Comparison of ENCODE assay signal across 14 cellular contexts in the genomic region with DNA sequence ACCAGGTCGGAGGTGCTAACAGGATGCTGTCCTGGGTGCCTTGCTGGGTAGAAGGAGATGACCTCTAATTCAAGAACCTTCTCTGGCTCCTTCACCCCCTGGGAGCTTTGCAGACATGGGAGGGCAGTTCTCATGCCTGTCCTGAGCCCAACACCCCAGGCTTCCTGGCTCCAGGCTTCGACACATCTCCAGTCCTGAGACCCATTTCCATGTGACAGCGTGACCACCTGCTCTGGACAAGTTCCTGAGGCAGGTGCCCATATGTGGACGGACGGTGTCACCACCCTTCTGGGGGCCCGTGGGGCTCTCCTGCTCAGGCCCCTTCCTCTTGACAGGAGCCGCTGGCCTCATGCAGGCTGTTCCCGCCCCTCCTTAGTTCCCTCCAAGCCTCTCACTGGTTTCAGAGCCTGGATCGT.
A peak's percentile ranks its signal among the peaks of the same experiment; 100 is the strongest.
DNase-seq lines count a peak whose midpoint lies in the region; ATAC-seq, FAIRE-seq and TF ChIP-seq lines count a peak whose summit lies in the region.
"Had no signal": no experiment of that assay in that cellular context is flagged by ENCODE, and none has a peak within 500 bp of the region (broad histone marks: within the 10 kb centered on the region; RNA-seq: fewer than 3 reads in every experiment).

No MANE protein-coding gene starts in this region.

- no peak overlapping the region for H3K4me2 ChIP-seq in SK-N-SH
- H3K4me2 ChIP-seq: BLaER1 treated with 17β-estradiol and CSF1 and Interleukin-3, amounts not matched to agents 10 nM and 100 nM had no signal

- ATAC-seq in esophagus mucosa: no peak

- H3K79me2 ChIP-seq in SK-N-SH (ENCODE audit: insufficient read depth): no peaks in the 10 kb centered on the region

- H3K27ac ChIP-seq in kidney (ENCODE audit: low read depth in 2 of 2, low read length in 2 of 2) (no peak overlapping the region), SK-N-SH (ENCODE audit: low read depth in 2 of 2, low read length in 1 of 2) (no peak overlapping the region)
- H3K27ac ChIP-seq: BLaER1 treated with 17β-estradiol and CSF1 and Interleukin-3, amounts not matched to agents 10 nM and 100 nM had no signal

- no peaks in the 10 kb centered on the region for H3K9me2 ChIP-seq in SK-N-SH

- no peaks in the 10 kb centered on the region for H3F3A ChIP-seq in SK-N-SH (replicated peaks; ENCODE audit: insufficient read depth)

- H3K9me3 ChIP-seq in kidney (ENCODE audit: control insufficient read depth in 1 of 2, low read length in 2 of 2) (no peaks in the 10 kb centered on the region), SK-N-SH (no peaks in the 10 kb centered on the region)
- H3K9me3 ChIP-seq: BLaER1 treated with 17β-estradiol and CSF1 and Interleukin-3, amounts not matched to agents 10 nM and 100 nM had no signal

- TF ChIP-seq RAD21 in SK-N-SH (IDR thresholded peaks at IDR 0.05; ENCODE audit: low read length): no peak

- H3K4me1 ChIP-seq in kidney (ENCODE audit: control insufficient read depth in 1 of 2, insufficient read depth in 1 of 2, low read depth in 1 of 2, low read length in 2 of 2) (no peaks in the 10 kb centered on the region), SK-N-SH (ENCODE audit: control insufficient read depth in 1 of 2, insufficient read depth in 2 of 2, low read depth in 1 of 2, low read length in 1 of 2) (peaks cover 0 to 22% of the 10 kb centered on the region in 2 experiments; a peak in 1 of 4 replicates)

- no peaks in the 10 kb centered on the region for H4K20me1 ChIP-seq in SK-N-SH (ENCODE audit: insufficient read depth)
- H4K20me1 ChIP-seq: BLaER1 treated with 17β-estradiol and CSF1 and Interleukin-3, amounts not matched to agents 10 nM and 100 nM had no signal

- H2AFZ ChIP-seq in SK-N-SH (ENCODE audit: low read depth): no peak overlapping the region

- H3K36me3 ChIP-seq in kidney (ENCODE audit: control insufficient read depth in 1 of 2, insufficient read depth in 2 of 2, low read length in 2 of 2) (no peaks in the 10 kb centered on the region), SK-N-SH (replicated peaks in 1 of 2; ENCODE audit: control insufficient read depth in 1 of 2, insufficient read depth in 2 of 2, low read length in 1 of 2) (no peaks in the 10 kb centered on the region)
- H3K36me3 ChIP-seq: BLaER1 treated with 17β-estradiol and CSF1 and Interleukin-3, amounts not matched to agents 10 nM and 100 nM had no signal

- peak; percentile 55 for DNase-seq in activated effector memory CD4-positive, alpha-beta T cell treated with anti-CD3 and anti-CD28 coated beads, Interleukin-2, amount 50 U/mL, for 16 hours
- DNase-seq in activated effector memory CD4-positive, alpha-beta T cell treated with Interleukin-2 at 50 U/mL for 16 hours: no peak
- DNase-seq in kidney: peak; percentile 31
- peak; percentile 61 for DNase-seq in posterior vena cava (ENCODE audit: low spot score)
- no peak for DNase-seq in NCI-H2081 (lab: John Stamatoyannopoulos, UW)
- DNase-seq in NCI-H345 treated with DMSO at 0.1 percent for 48 hours (lab: John Stamatoyannopoulos, UW; ENCODE audit: unreplicated experiment): no peak
- no peak for DNase-seq in SK-N-SH
- DNase-seq: DMS 273 treated with DMSO at 0.1 percent for 48 hours, MV-4-11, NCI-H1436, NCI-H226, NCI-H526 treated with DMSO at 0.1 percent for 48 hours had no signal

- no peak overlapping the region for H3K9ac ChIP-seq in kidney (ENCODE audit: low read length in 2 of 2)
- no peak overlapping the region for H3K9ac ChIP-seq in SK-N-SH
- H3K9ac ChIP-seq: BLaER1 treated with 17β-estradiol and CSF1 and Interleukin-3, amounts not matched to agents 10 nM and 100 nM had no signal

- FAIRE-seq in kidney (lab: Jason Lieb, UNC): no peak

- CTCF ChIA-PET in SK-N-SH (lab: Yijun Ruan, JAX): interaction anchor here (1.3 kb wide), 1 partner anchor 34 kb away, joined by 3 read pairs; no protein-coding TSS in a partner anchor

- no peaks in the 10 kb centered on the region for H3K27me3 ChIP-seq in SK-N-SH (ENCODE audit: insufficient read depth)
- H3K27me3 ChIP-seq: BLaER1 treated with 17β-estradiol and CSF1 and Interleukin-3, amounts not matched to agents 10 nM and 100 nM had no signal

- TF ChIP-seq CTCF in kidney (IDR thresholded peaks at IDR 0.05; ENCODE audit: borderline replicate concordance, extremely low read depth, insufficient read depth): no peak
- TF ChIP-seq CTCF in SK-N-SH (IDR thresholded peaks at IDR 0.05): no peak

- POLR2A ChIA-PET in SK-N-SH (lab: Yijun Ruan, JAX): no interaction called here

- WGBS in SK-N-SH (ENCODE audit: low lambda C conversion rate): 51% methylated on average over 7 of the region's 9 CpGs

- no peak for TF ChIP-seq EP300 in SK-N-SH (IDR thresholded peaks at IDR 0.05; ENCODE audit: borderline replicate concordance in 1 of 2, low read depth in 1 of 2, low read length in 1 of 2)

- intact Hi-C loops in kidney (cut with DNase I): no loop called here
- intact Hi-C loops in posterior vena cava (cut with DNase I): no loop called here

- H3K4me3 ChIP-seq in kidney (ENCODE audit: low read length in 2 of 2): no peak overlapping the region
- H3K4me3 ChIP-seq in SK-N-SH (ENCODE audit: low read depth in 2 of 2, low read length in 1 of 2): no peak overlapping the region
- H3K4me3 ChIP-seq: BLaER1 treated with 17β-estradiol and CSF1 and Interleukin-3, amounts not matched to agents 10 nM and 100 nM had no signal

TF ChIP-seq in SK-N-SH, 30 proteins besides CTCF, POLR2A, EP300 and RAD21:
- TF ChIP-seq POLR2AphosphoS5 (IDR thresholded peaks at IDR 0.05; ENCODE audit: low read depth, low read length): no peak
- TF ChIP-seq TEAD4 (IDR thresholded peaks at IDR 0.05; ENCODE audit: borderline replicate concordance, insufficient read depth): no peak
- TF ChIP-seq, protein P1, sequence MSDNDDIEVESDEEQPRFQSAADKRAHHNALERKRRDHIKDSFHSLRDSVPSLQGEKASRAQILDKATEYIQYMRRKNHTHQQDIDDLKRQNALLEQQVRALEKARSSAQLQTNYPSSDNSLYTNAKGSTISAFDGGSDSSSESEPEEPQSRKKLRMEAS (IDR thresholded peaks at IDR 0.05; ENCODE audit: low read depth): no peak
- no peak for TF ChIP-seq GATA2 (CRISPR knock-in tag; IDR thresholded peaks at IDR 0.05)
- TF ChIP-seq YY1 (IDR thresholded peaks at IDR 0.05; ENCODE audit: low read depth): no peak
- TF ChIP-seq FOXM1 (IDR thresholded peaks at IDR 0.05; ENCODE audit: low read depth): no peak
- no peak for TF ChIP-seq RFX5 (IDR thresholded peaks at IDR 0.05; ENCODE audit: low read length)

Comparison
In these comparisons a context has a peak if more than half of its experiments do, and no peak if none do; other contexts are left out.
1. DNase-seq: peak in activated effector memory CD4-positive, alpha-beta T cell treated with anti-CD3 and anti-CD28 coated beads, Interleukin-2, amount 50 U/mL, for 16 hours (single experiment), kidney (single experiment) and posterior vena cava (single experiment); none in activated effector memory CD4-positive, alpha-beta T cell treated with Interleukin-2 at 50 U/mL for 16 hours (single experiment), NCI-H2081 (0 of 2), NCI-H345 treated with DMSO at 0.1 percent for 48 hours (single experiment) and SK-N-SH (single experiment).